ENCODE assay signal across 23 cellular contexts in the genomic region with DNA sequence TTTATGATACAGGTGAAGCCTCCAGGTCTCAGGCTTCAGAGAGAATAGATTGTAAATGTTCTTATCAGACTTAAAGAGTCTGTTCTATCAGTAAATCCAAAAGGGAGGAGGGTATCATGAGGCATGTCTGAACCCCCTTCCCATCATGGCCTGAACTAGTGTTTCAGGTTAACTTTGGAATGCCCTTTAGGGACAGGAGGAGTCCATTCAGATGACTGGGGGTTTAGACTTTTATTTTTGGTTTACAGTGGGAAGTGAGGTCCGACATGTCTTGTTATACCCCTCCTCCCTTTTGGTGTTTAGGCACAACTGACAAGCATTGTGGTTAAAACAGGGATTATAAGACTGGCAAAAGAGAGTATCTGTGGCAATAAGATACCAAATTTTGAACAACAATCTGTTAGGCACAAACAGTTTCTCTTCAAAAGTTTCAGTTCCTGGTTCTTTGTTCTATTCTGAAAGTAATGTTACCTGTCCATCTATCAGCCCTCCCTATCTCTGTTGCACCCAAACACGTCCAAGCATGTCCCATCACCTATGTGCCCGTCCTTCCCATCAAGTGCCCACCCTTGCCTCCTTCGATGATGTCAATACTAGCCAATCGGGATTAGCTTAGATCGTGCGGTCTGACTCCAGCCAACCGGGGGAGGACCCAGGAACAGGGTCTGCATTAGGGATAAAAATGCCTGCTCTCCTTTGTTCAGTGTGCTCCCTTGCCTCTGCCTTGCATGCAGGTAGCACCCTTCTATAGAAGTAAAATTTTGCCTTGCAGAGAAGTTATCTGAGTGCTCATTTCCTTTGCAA. TPM values are rescaled to one million over a fixed set of nuclear protein-coding genes. Genes with fewer than 3 reads are reported as not detected.
DNase-seq lines count a peak whose midpoint lies in the region; ATAC-seq, FAIRE-seq and TF ChIP-seq lines count a peak whose summit lies in the region.
"Had no signal": no experiment of that assay in that cellular context is flagged by ENCODE, and none has a peak within 500 bp of the region (broad histone marks: within the 10 kb centered on the region; RNA-seq: fewer than 3 reads in every experiment).

No MANE protein-coding gene starts in this region.

- H2BK5ac ChIP-seq in H1 (ENCODE audit: low read depth, low read length) = peak overlapping the region; percentile 11; the same call in 1 of the 2 replicates

- H3K23ac ChIP-seq in H1 (ENCODE audit: insufficient read length) = no peak overlapping the region

- TF ChIP-seq EP300 in H1 (IDR thresholded peaks at IDR 0.05; ENCODE audit: borderline replicate concordance in 1 of 2, low read depth in 2 of 2, low read length in 2 of 2) = no peak

- H3K36me3 ChIP-seq in MM.1S (replicated peaks; ENCODE audit: insufficient read depth, low read length) (no peaks in the 10 kb centered on the region), H1 (ENCODE audit: control insufficient read depth in 2 of 4, insufficient read depth in 4 of 4, low read length in 3 of 4) (no peaks in the 10 kb centered on the region), spleen (no peaks in the 10 kb centered on the region)
- H3K36me3 ChIP-seq: esophagus muscularis mucosa, left ventricle myocardium inferior had no signal

- H4K91ac ChIP-seq in H1 (replicated peaks; ENCODE audit: insufficient read length, low read length) = no peak overlapping the region

- no peak overlapping the region for H2BK12ac ChIP-seq in H1 (ENCODE audit: low read depth, low read length)

- WGBS in H1 (ENCODE audit: extremely low coverage in 1 of 2, insufficient coverage in 1 of 2, insufficient read length in 1 of 2, insufficient replicate concordance in 2 of 2, low coverage in 1 of 2, low lambda C conversion rate in 2 of 2, missing lambda C conversion rate in 1 of 2), 2 experiments = 85% methylated on average over 8 of the region's 8 CpGs; no CpG with 5 or more reads in 1 of the 2 experiments
- 82 to 90% (median 84%) methylated on average over 8 of the region's 8 CpGs for WGBS in spleen, 5 donors

- H3K79me1 ChIP-seq in H1 (ENCODE audit: low read depth, low read length) = no peaks in the 10 kb centered on the region

- peak overlapping the region; percentile 47; the same call in 1 of the 2 replicates for H3K4me2 ChIP-seq in MM.1S (ENCODE audit: low read depth, low read length)
- no peak overlapping the region for H3K4me2 ChIP-seq in H1 (ENCODE audit: insufficient read depth in 1 of 2, low read depth in 2 of 2, low read length in 2 of 2)

- no peaks in the 10 kb centered on the region for H3K9me2 ChIP-seq in MM.1S (replicated peaks; ENCODE audit: insufficient read depth, low read length)

- H3K79me2 ChIP-seq in MM.1S (ENCODE audit: low read length) (no peaks in the 10 kb centered on the region), H1 (ENCODE audit: control insufficient read depth in 1 of 2, insufficient read depth in 2 of 2, low read length in 2 of 2) (no peaks in the 10 kb centered on the region)

- TF ChIP-seq CTCF in GM12865 (IDR thresholded peaks at IDR 0.05; ENCODE audit: insufficient read depth, low read depth, low read length, missing control alignments) = no peak
- no peak for TF ChIP-seq CTCF in MM.1S (IDR thresholded peaks at IDR 0.05; ENCODE audit: low read length)
- TF ChIP-seq CTCF in H1 (IDR thresholded peaks at IDR 0.05; ENCODE audit: control extremely low read depth in 1 of 3, insufficient read depth in 1 of 3, low read depth in 1 of 3, low read length in 3 of 3) = no peak
- no peak for TF ChIP-seq CTCF in spleen (IDR thresholded peaks at IDR 0.05 in 8 of 11, conservative IDR thresholded peaks at IDR 0.05 in 3 of 11)

- no peak for FAIRE-seq in H1 (lab: Jason Lieb, UNC)

- no peak overlapping the region; the same call in 1 of the 2 replicates for H2BK20ac ChIP-seq in H1 (ENCODE audit: low read length)

- no peak for TF ChIP-seq POLR2A in H1 (IDR thresholded peaks at IDR 0.05; ENCODE audit: control extremely low read depth in 1 of 2, low read depth in 2 of 2, low read length in 2 of 2)
- no peak for TF ChIP-seq POLR2A in spleen (IDR thresholded peaks at IDR 0.05)

- H3K9ac ChIP-seq in MM.1S (ENCODE audit: low read length) (peak overlapping the region; percentile 37; the same call in 1 of the 2 replicates), H1 (replicated peaks in 1 of 4; ENCODE audit: extremely low read depth in 1 of 4, low read depth in 3 of 4, low read length in 3 of 4) (no peak overlapping the region)

- H2AFZ ChIP-seq in MM.1S (ENCODE audit: low read length) (peak overlapping the region; percentile 29), H1 (ENCODE audit: low read length) (peak overlapping the region; percentile 16)

- no peak overlapping the region for H2AK5ac ChIP-seq in H1 (ENCODE audit: low read depth, low read length)

- no peak overlapping the region for H3K4ac ChIP-seq in H1 (replicated peaks; ENCODE audit: insufficient read length, low read depth, low read length)

- intact Hi-C loops in spleen (cut with DNase I; ENCODE audit: low total_unique reads) = no loop called here

- no peak for TF ChIP-seq RAD21 in H1 (IDR thresholded peaks at IDR 0.05 in 1 of 2, conservative IDR thresholded peaks at IDR 0.05 in 1 of 2; ENCODE audit: low read depth in 2 of 2, low read length in 2 of 2)

- H3K4me1 ChIP-seq in MM.1S (ENCODE audit: low read length) (peaks cover 57% of the 10 kb centered on the region), H1 (replicated peaks in 1 of 4; ENCODE audit: control insufficient read depth in 3 of 4, insufficient read depth in 4 of 4, low read length in 3 of 4) (no peaks in the 10 kb centered on the region; a peak in 4 of 7 replicates), spleen (peaks cover 0 to 10% (median 7%) of the 10 kb centered on the region in 6 donors)

- CTCF ChIA-PET in H1 (lab: Charles Lee; ENCODE audit: partially characterized antibody) = interaction anchor here (0.8 to 2.1 kb wide), 5 partner anchors 11 to 138 kb away, joined by 3 to 6 read pairs (median 4); no protein-coding TSS in a partner anchor

- no peak overlapping the region for H4K8ac ChIP-seq in H1 (ENCODE audit: extremely low read depth, insufficient read depth, low read length)

- H3F3A ChIP-seq in MM.1S (ENCODE audit: insufficient read depth, low read length) = peaks cover 44% of the 10 kb centered on the region

- H3K56ac ChIP-seq in H1 (replicated peaks; ENCODE audit: insufficient read length, low read depth, low read length) = no peak overlapping the region

- ATAC-seq in GM21390 (IDR thresholded peaks at IDR 0.05; ENCODE audit: unreplicated experiment) = peak; percentile 66
- ATAC-seq: right cardiac atrium had no signal

- no peaks in the 10 kb centered on the region for H4K20me1 ChIP-seq in MM.1S (ENCODE audit: insufficient read depth, low read length)
- no peaks in the 10 kb centered on the region for H4K20me1 ChIP-seq in H1 (replicated peaks in 1 of 2; ENCODE audit: control insufficient read depth in 1 of 2, insufficient read depth in 2 of 2, low read length in 2 of 2)

- no peak overlapping the region for H2BK120ac ChIP-seq in H1 (replicated peaks; ENCODE audit: low read depth, low read length)

- POLR2A ChIA-PET in H1 (lab: Charles Lee; ENCODE audit: partially characterized antibody) = interaction anchor here (0.8 to 1.5 kb wide), 4 partner anchors 10 to 166 kb away, joined by 3 to 6 read pairs (median 4); a partner anchor contains a TSS

- H3K4me3 ChIP-seq in GM12865 (ENCODE audit: low read depth, low read length) = no peak overlapping the region
- peak overlapping the region; percentile 18; the same call in 1 of the 2 replicates for H3K4me3 ChIP-seq in MM.1S (ENCODE audit: low read length)
- no peak overlapping the region for H3K4me3 ChIP-seq in H1 (ENCODE audit: extremely low read depth in 1 of 4, insufficient read depth in 2 of 4, low read depth in 3 of 4, low read length in 4 of 4)
- H3K4me3 ChIP-seq in spleen = no peak overlapping the region
- H3K4me3 ChIP-seq: esophagus muscularis mucosa, left ventricle myocardium inferior had no signal

- H3K27ac ChIP-seq in MM.1S (ENCODE audit: low read length) (peak overlapping the region; percentile 90), H1 (ENCODE audit: low read depth, low read length) (0 out of 2 replicates have a peak overlapping the region, but pooled peaks have one; percentile 3), spleen (peak overlapping the region in 3 of 8 donors; percentile 43 to 67 (median 58))
- H3K27ac ChIP-seq: esophagus muscularis mucosa, left ventricle myocardium inferior had no signal

- DNase-seq in GM12865 (ENCODE audit: low read depth) (peak; percentile 58), MM.1S (peak; percentile 82), H1 (ENCODE audit: low read depth in 1 of 2, low spot score in 2 of 2) (no peak), NK-92 (lab: John Stamatoyannopoulos, UW; ENCODE audit: unreplicated experiment) (no peak), COR-L47 (lab: John Stamatoyannopoulos, UW) (no peak), spleen (no peak), GDM1 (lab: John Stamatoyannopoulos, UW) (no peak)
- DNase-seq: activated CD4-positive, alpha-beta T cell treated with anti-CD3 and anti-CD28 coated beads, Interleukin-2, amount 50 U/mL, for 48 hours; activated naive CD4-positive, alpha-beta T cell treated with Interleukin-2 at 50 U/mL for 16 hours; activated T-cell treated with anti-CD3 and anti-CD28 coated beads for 4 hours; anterior cingulate cortex; Caco-2; HCEC 1CT; left ventricle myocardium inferior; NCI-H2227 treated with DMSO at 0.1 percent for 48 hours; occipital lobe; right cardiac atrium; SIG-M5; stimulated activated CD4-positive, alpha-beta T cell treated with anti-CD3 and anti-CD28 coated beads, Interleukin-15, amount 100 ng/mL, for 24 hours had no signal

- no peaks in the 10 kb centered on the region for H3K9me3 ChIP-seq in MM.1S (replicated peaks; ENCODE audit: insufficient read depth, low read length)
- H3K9me3 ChIP-seq in H1 (ENCODE audit: insufficient read depth in 2 of 2, low read depth in 1 of 2, low read length in 1 of 2) = no peaks in the 10 kb centered on the region
- H3K9me3 ChIP-seq in spleen = no peaks in the 10 kb centered on the region
- H3K9me3 ChIP-seq: Caco-2, esophagus muscularis mucosa, left ventricle myocardium inferior had no signal

- H3K14ac ChIP-seq in H1 (ENCODE audit: insufficient read length) = no peak overlapping the region

- H4K5ac ChIP-seq in H1 (ENCODE audit: insufficient read length, low read depth, low read length) = no peak overlapping the region

- no peaks in the 10 kb centered on the region; the same call in 1 of the 2 replicates for H3K23me2 ChIP-seq in H1 (ENCODE audit: low read depth, low read length)

- H3K18ac ChIP-seq in H1 (ENCODE audit: extremely low read depth, low read length) = no peak overlapping the region; the same call in 1 of the 2 replicates

- H3K27me3 ChIP-seq in MM.1S (replicated peaks; ENCODE audit: insufficient read depth, low read length) (no peaks in the 10 kb centered on the region), H1 (replicated peaks in 1 of 4; ENCODE audit: control insufficient read depth in 3 of 4, extremely low read depth in 1 of 4, insufficient read depth in 3 of 4, low read length in 3 of 4) (no peaks in the 10 kb centered on the region), spleen (replicated peaks in 1 of 7) (peaks cover 0 to 7% (median 0%) of the 10 kb centered on the region in 7 donors)

- H2BK15ac ChIP-seq in H1 (ENCODE audit: low read length) = no peak overlapping the region

RNA-seq across cellular contexts. Expression of a gene that starts 16.4 kb away (rescaled TPM):
- not detected in 2 replicates for total RNA-seq in H1 (2021; fragmentation: NEBNext Ultra II Directional; extraction: Animal tissue kit (Norgen Biotek cat#: 25700))
- 0.02 TPM in 2 replicates for polyA plus RNA-seq in H1 (2011; rRNA removed)
- polyA plus RNA-seq in H1 (2011; cell fraction: cytosol; rRNA removed) = 0.04 TPM
- polyA plus RNA-seq in H1 (2011; cell fraction: nucleus; rRNA removed) = 0.03 TPM
- 0.07 TPM in 1 of 4 replicates, not detected in the others for polyA plus RNA-seq in H1 (2012, experiment 1 of 2)
- polyA plus RNA-seq in H1 (2012, experiment 2 of 2) = not detected
- polyA plus RNA-seq in H1 (2013, experiment 1 of 2) = not detected
- polyA plus RNA-seq in H1 (2013, experiment 2 of 2) = under 0.01 TPM
- polyA minus RNA-seq in H1 (2011; rRNA and poly(A)+ RNA removed) = not detected in 2 replicates
- not detected for polyA minus RNA-seq in H1 (2011; cell fraction: cytosol; rRNA and poly(A)+ RNA removed)
- polyA minus RNA-seq in H1 (2011; cell fraction: nucleus; rRNA and poly(A)+ RNA removed) = not detected
- total RNA-seq in spleen = 10 to 100 TPM in 1 of 7 donors, 1 to 10 TPM in 6; 1.8 to 14.8 (median 3.2) TPM
- polyA plus RNA-seq in spleen = under 1 TPM; 0.27 to 0.93 (median 0.30) TPM
- total RNA-seq: Caco-2, esophagus muscularis mucosa, glomerular endothelial cell, occipital lobe had no signal

RNA-seq across cellular contexts. Expression of a gene that starts 26.0 kb away (rescaled TPM):
- not detected in 2 replicates for total RNA-seq in H1 (2021; fragmentation: NEBNext Ultra II Directional; extraction: Animal tissue kit (Norgen Biotek cat#: 25700))
- not detected in 2 replicates for polyA plus RNA-seq in H1 (2011; rRNA removed)
- not detected for polyA plus RNA-seq in H1 (2011; cell fraction: cytosol; rRNA removed)
- polyA plus RNA-seq in H1 (2011; cell fraction: nucleus; rRNA removed) = not detected
- polyA plus RNA-seq in H1 (2012, experiment 1 of 2) = not detected in 4 replicates
- polyA plus RNA-seq in H1 (2012, experiment 2 of 2) = not detected
- polyA plus RNA-seq in H1 (2013, experiment 1 of 2) = not detected
- polyA plus RNA-seq in H1 (2013, experiment 2 of 2) = not detected
- polyA minus RNA-seq in H1 (2011; rRNA and poly(A)+ RNA removed) = not detected in 2 replicates
- not detected for polyA minus RNA-seq in H1 (2011; cell fraction: cytosol; rRNA and poly(A)+ RNA removed)
- polyA minus RNA-seq in H1 (2011; cell fraction: nucleus; rRNA and poly(A)+ RNA removed) = not detected
- not detected for total RNA-seq in spleen
- polyA plus RNA-seq in spleen = not detected
- total RNA-seq: Caco-2; esophagus muscularis mucosa; glomerular endothelial cell; left ventricle myocardium inferior; occipital lobe; right cardiac atrium; T-helper 1 cell treated with Interleukin-12 subunit alpha and Interleukin-12 subunit beta and Interleukin-4 antibody, amounts not matched to agents 30 ng/mL and 1 ng/mL, for 36 hours had no signal
- polyA plus RNA-seq: right cardiac atrium had no signal

RNA-seq across cellular contexts. Expression of a gene that starts 30.7 kb away (rescaled TPM):
- total RNA-seq in H1 (2021; fragmentation: NEBNext Ultra II Directional; extraction: Animal tissue kit (Norgen Biotek cat#: 25700)) = 51.2 and 54.1 TPM in 2 replicates
- polyA plus RNA-seq in H1 (2011; rRNA removed) = 72.2 and 74.4 TPM in 2 replicates
- polyA plus RNA-seq in H1 (2011; cell fraction: cytosol; rRNA removed) = 71.6 TPM
- polyA plus RNA-seq in H1 (2011; cell fraction: nucleus; rRNA removed) = 92.0 TPM
- polyA plus RNA-seq in H1 (2012, experiment 1 of 2) = 36.7 to 55.6 TPM (median 49.3 TPM) in 4 replicates
- 69.2 TPM for polyA plus RNA-seq in H1 (2012, experiment 2 of 2)
- 37.6 TPM for polyA plus RNA-seq in H1 (2013, experiment 1 of 2)
- polyA plus RNA-seq in H1 (2013, experiment 2 of 2) = 36.8 TPM
- 87.7 and 101 TPM in 2 replicates for polyA minus RNA-seq in H1 (2011; rRNA and poly(A)+ RNA removed)
- polyA minus RNA-seq in H1 (2011; cell fraction: cytosol; rRNA and poly(A)+ RNA removed) = 21.7 TPM
- polyA minus RNA-seq in H1 (2011; cell fraction: nucleus; rRNA and poly(A)+ RNA removed) = 27.5 TPM
- 10 to 100 TPM; 43.9 to 75.0 (median 50.2) TPM for total RNA-seq in spleen
- polyA plus RNA-seq in spleen = 10 to 100 TPM; 42.8 to 56.0 (median 44.3) TPM

RNA-seq across cellular contexts. Expression of a gene that starts 41.5 kb away (rescaled TPM):
- 0.20 and 0.50 TPM in 2 replicates for total RNA-seq in H1 (2021; fragmentation: NEBNext Ultra II Directional; extraction: Animal tissue kit (Norgen Biotek cat#: 25700))
- polyA plus RNA-seq in H1 (2011; rRNA removed) (0.88 and 1.1 TPM in 2 replicates), spleen (under 1 TPM; 0.42 to 0.80 (median 0.71) TPM)
- polyA plus RNA-seq in H1 (2011; cell fraction: cytosol; rRNA removed) = 0.70 TPM
- polyA plus RNA-seq in H1 (2011; cell fraction: nucleus; rRNA removed) = 0.94 TPM
- polyA plus RNA-seq in H1 (2012, experiment 1 of 2) = 0.35 to 0.93 TPM (median 0.38 TPM) in 4 replicates
- polyA plus RNA-seq in H1 (2012, experiment 2 of 2) = not detected
- 0.26 TPM for polyA plus RNA-seq in H1 (2013, experiment 1 of 2)
- polyA plus RNA-seq in H1 (2013, experiment 2 of 2) = 0.15 TPM
- 0.28 and 0.78 TPM in 2 replicates for polyA minus RNA-seq in H1 (2011; rRNA and poly(A)+ RNA removed)
- not detected for polyA minus RNA-seq in H1 (2011; cell fraction: cytosol; rRNA and poly(A)+ RNA removed)
- 0.80 TPM for polyA minus RNA-seq in H1 (2011; cell fraction: nucleus; rRNA and poly(A)+ RNA removed)
- 1 to 10 TPM in 1 of 7 donors, under 1 TPM in 5, not detected in 1; 0.38 to 1.6 (median 0.58) TPM for total RNA-seq in spleen
- total RNA-seq: glomerular endothelial cell had no signal

RNA-seq across cellular contexts. Expression of a gene that starts 46.2 kb away (rescaled TPM):
- total RNA-seq in H1 (2021; fragmentation: NEBNext Ultra II Directional; extraction: Animal tissue kit (Norgen Biotek cat#: 25700)) = 3.4 and 3.5 TPM in 2 replicates
- polyA plus RNA-seq in H1 (2011; rRNA removed) (2.5 and 3.7 TPM in 2 replicates), spleen (under 1 TPM; 0.17 to 0.61 (median 0.42) TPM)
- 3.6 TPM for polyA plus RNA-seq in H1 (2011; cell fraction: cytosol; rRNA removed)
- polyA plus RNA-seq in H1 (2011; cell fraction: nucleus; rRNA removed) = 4.3 TPM
- 2.3 to 4.1 TPM (median 3.1 TPM) in 4 replicates for polyA plus RNA-seq in H1 (2012, experiment 1 of 2)
- polyA plus RNA-seq in H1 (2012, experiment 2 of 2) = 1.6 TPM
- polyA plus RNA-seq in H1 (2013, experiment 1 of 2) = 6.9 TPM
- polyA plus RNA-seq in H1 (2013, experiment 2 of 2) = 7.4 TPM
- polyA minus RNA-seq in H1 (2011; rRNA and poly(A)+ RNA removed) = 2.1 and 2.7 TPM in 2 replicates
- 2.7 TPM for polyA minus RNA-seq in H1 (2011; cell fraction: cytosol; rRNA and poly(A)+ RNA removed)
- 1.00 TPM for polyA minus RNA-seq in H1 (2011; cell fraction: nucleus; rRNA and poly(A)+ RNA removed)
- under 1 TPM in 4 of 7 donors, not detected in 3; 0.27 to 0.82 (median 0.47) TPM for total RNA-seq in spleen

Comparison
In these comparisons a context has a peak if more than half of its experiments do, and no peak if none do; other contexts are left out.
1. DNase-seq: peak in GM12865 (single experiment) and MM.1S (single experiment); none in H1 (0 of 2), NK-92 (single experiment), COR-L47 (single experiment), spleen (single experiment) and GDM1 (single experiment).